In the genomic region with DNA sequence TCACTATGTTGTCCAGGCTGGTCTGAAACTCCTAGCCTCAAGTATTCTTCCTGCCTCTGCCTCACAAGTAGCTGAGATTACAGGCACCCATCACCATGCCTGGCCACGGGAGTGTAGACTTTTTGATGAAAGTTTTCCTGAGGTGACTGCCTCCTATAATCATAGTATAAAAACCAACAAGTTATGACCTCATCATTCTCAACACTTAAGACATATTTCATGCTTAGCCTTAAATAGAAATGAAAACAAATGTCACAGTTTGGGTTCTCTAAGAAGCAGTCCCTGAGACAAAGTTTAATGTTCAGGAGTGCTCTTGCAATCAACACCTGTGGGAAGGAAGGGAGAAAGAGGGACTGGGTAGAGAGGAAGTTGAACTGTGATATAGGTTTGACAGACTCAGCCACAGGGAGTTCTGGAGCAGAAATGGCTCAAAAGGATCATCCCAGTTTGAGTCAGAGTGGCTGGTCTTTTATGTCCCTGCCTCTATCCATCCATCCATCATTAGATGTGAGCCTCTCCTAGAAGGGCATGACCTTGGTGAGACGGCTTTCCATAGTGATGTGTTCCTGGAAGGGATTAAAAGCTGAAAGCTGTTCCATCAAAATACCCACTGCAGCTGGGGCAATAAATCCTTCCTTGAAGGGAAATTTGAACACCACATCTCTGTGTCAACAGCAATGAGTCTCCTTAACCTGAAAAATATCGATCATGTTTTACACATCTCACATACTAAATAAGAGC, we compare ENCODE assay signal across 1 cellular context.
TF ChIP-seq lines count a peak whose summit lies in the region.

No MANE protein-coding gene starts in this region.

TF ChIP-seq in K562, 482 proteins besides CTCF, POLR2A, EP300 and RAD21 (continued from another document):
- no peak for TF ChIP-seq E2F8 (IDR thresholded peaks at IDR 0.05; ENCODE audit: low read depth, partially characterized antibody)
- peak in 1 of 2 experiments; percentile 39; a peak in 1 of 4 replicates for TF ChIP-seq HDAC1 (IDR thresholded peaks at IDR 0.05)
- TF ChIP-seq SMARCC2 (IDR thresholded peaks at IDR 0.05; ENCODE audit: low read depth), result no peak
- peak; percentile 83 for TF ChIP-seq MEIS2 (IDR thresholded peaks at IDR 0.05; ENCODE audit: partially characterized antibody)
- peak; percentile 30; the same call in 1 of the 2 replicates for TF ChIP-seq ZNF592 (IDR thresholded peaks at IDR 0.05)
- no peak for TF ChIP-seq NCOA1 (IDR thresholded peaks at IDR 0.05; ENCODE audit: low read depth)
- TF ChIP-seq ZBED1 (IDR thresholded peaks at IDR 0.05), result no peak
- TF ChIP-seq TEAD2 (tag; IDR thresholded peaks at IDR 0.05), result no peak
- TF ChIP-seq CBFA2T3 (IDR thresholded peaks at IDR 0.05), result peak; percentile 28
- TF ChIP-seq STAT5A (IDR thresholded peaks at IDR 0.05; ENCODE audit: borderline replicate concordance, low read length), result no peak
